In genomic region chr1:108646265-108646660, GRCh38 we compare ENCODE assay signal across 9 cellular contexts. TPM values are rescaled to one million over a fixed set of nuclear protein-coding genes. Genes with fewer than 3 reads are reported as not detected.
A peak's percentile ranks its signal among the peaks of the same experiment; 100 is the strongest.
DNase-seq lines count a peak whose midpoint lies in the region; ATAC-seq and TF ChIP-seq lines count a peak whose summit lies in the region.
"Had no signal": no experiment of that assay in that cellular context is flagged by ENCODE, and none has a peak within 500 bp of the region (broad histone marks: within the 10 kb centered on the region; RNA-seq: fewer than 3 reads in every experiment).

No MANE protein-coding gene starts in this region.

- peak overlapping the region; percentile 95 to 100 (median 98) for H3K27ac Mint-ChIP-seq in naive thymus-derived CD4-positive, alpha-beta T cell

- peak overlapping the region; percentile 70 to 88 (median 82) for H3K4me3 Mint-ChIP-seq in naive thymus-derived CD4-positive, alpha-beta T cell

- H3K27ac ChIP-seq in A673 (ENCODE audit: low read depth, low read length, poor library complexity, severe bottlenecking) (peak overlapping the region; percentile 74), dorsolateral prefrontal cortex (peak overlapping the region in 52 of 59 donors; percentile 10 to 87 (median 63)), SJCRH30 (no peak overlapping the region)
- peak overlapping the region; percentile 71 for H3K27ac ChIP-seq in naive thymus-derived CD4-positive, alpha-beta T cell (ENCODE audit: low read depth, low read length)
- H3K27ac ChIP-seq: C4-2B had no signal

- ATAC-seq in naive thymus-derived CD4-positive, alpha-beta T cell, result no peak

- H3K27me3 ChIP-seq in A673 (replicated peaks; ENCODE audit: insufficient read depth, low read depth, low read length, poor library complexity) (no peaks in the 10 kb centered on the region), dorsolateral prefrontal cortex (no peaks in the 10 kb centered on the region), SJCRH30 (no peaks in the 10 kb centered on the region; the same call in 1 of the 2 replicates)
- no peaks in the 10 kb centered on the region for H3K27me3 ChIP-seq in naive thymus-derived CD4-positive, alpha-beta T cell (ENCODE audit: control insufficient read depth in 2 of 2, insufficient read depth in 2 of 2, low read length in 2 of 2)

- H3K4me1 ChIP-seq in A673 (ENCODE audit: insufficient read depth, low read length, poor library complexity, severe bottlenecking) (peaks cover 8% of the 10 kb centered on the region), SJCRH30 (no peaks in the 10 kb centered on the region)
- peaks cover 49 to 52% of the 10 kb centered on the region in 2 donors for H3K4me1 ChIP-seq in naive thymus-derived CD4-positive, alpha-beta T cell (ENCODE audit: control insufficient read depth in 2 of 2, insufficient read depth in 2 of 2, low read length in 2 of 2)

- CTCF ChIA-PET in A673 (lab: Charles Lee), result no interaction called here
- CTCF ChIA-PET in naive thymus-derived CD4-positive, alpha-beta T cell (lab: Charles Lee), result interaction anchor here (1.9 to 5.8 kb wide), 4 partner anchors 15 to 136 kb away, joined by 8 to 64 read pairs (median 34); partner anchors contain the start of genes EEIG2, HENMT1 and PRPF38B

- no peak for TF ChIP-seq POLR2A in NB4 (IDR thresholded peaks at IDR 0.05; ENCODE audit: extremely low read depth, insufficient read length)

- DNase-seq in A673 (ENCODE audit: low spot score) (no peak), NB4 (ENCODE audit: low read depth) (no peak), dorsolateral prefrontal cortex (peak in 1 of 10 donors; percentile 24), SJCRH30 (no peak), HuH-7 (ENCODE audit: low spot score) (no peak), NCI-H226 (no peak)
- no peak for DNase-seq in naive thymus-derived CD4-positive, alpha-beta T cell
- DNase-seq in stimulated activated CD8-positive, alpha-beta memory T cell treated with anti-CD3 and anti-CD28 coated beads, Interleukin-4, amount 100 ng/mL, for 48 hours, result no peak

- H3K4me3 ChIP-seq in A673 (ENCODE audit: low read depth, low read length, poor library complexity, severe bottlenecking), result no peak overlapping the region
- peak overlapping the region; percentile 17 for H3K4me3 ChIP-seq in NB4 (ENCODE audit: low read depth, low read length)
- H3K4me3 ChIP-seq in dorsolateral prefrontal cortex, result no peak overlapping the region
- peak overlapping the region; percentile 36 for H3K4me3 ChIP-seq in naive thymus-derived CD4-positive, alpha-beta T cell (ENCODE audit: low read length)
- H3K4me3 ChIP-seq in SJCRH30, result no peak overlapping the region

- intact Hi-C loops in A673 (cut with micrococcal nuclease; ENCODE audit: unreplicated experiment), result loop anchor here (10.0 kb wide), 1 partner anchor 861 kb away; no protein-coding TSS in a partner anchor
- intact Hi-C loops in dorsolateral prefrontal cortex (cut with DNase I), result no loop called here
- intact Hi-C loops in naive thymus-derived CD4-positive, alpha-beta T cell (cut with micrococcal nuclease), result loop anchor here (1.0 to 10.0 kb wide), 8 partner anchors 46 to 1689 kb away; partner anchors contain the start of genes PRPF38B (in 1 of the 2), RBM15 (in 1 of the 2), SARS1 (in 1 of the 2) and SLC25A24 (in 1 of the 2)

- no peak for TF ChIP-seq CTCF in A673 (conservative IDR thresholded peaks at IDR 0.05; ENCODE audit: low read depth, low read length)
- no peak for TF ChIP-seq CTCF in NB4 (IDR thresholded peaks at IDR 0.05; ENCODE audit: low read depth, low read length)
- no peak for TF ChIP-seq CTCF in dorsolateral prefrontal cortex (IDR thresholded peaks at IDR 0.05 in 54 of 56, conservative IDR thresholded peaks at IDR 0.05 in 2 of 56; ENCODE audit: low read depth in 1 of 56, partially characterized antibody in 56 of 56)

- POLR2A ChIA-PET in A673 (lab: Charles Lee; ENCODE audit: low non-redundant PET), result no interaction called here
- POLR2A ChIA-PET in naive thymus-derived CD4-positive, alpha-beta T cell (lab: Charles Lee), result interaction anchor here (0.6 to 6.1 kb wide), 12 partner anchors 10 to 567 kb away, joined by 3 to 236 read pairs (median 9); partner anchors contain the start of genes CLCC1, EEIG2, HENMT1 and PRPF38B

- BruUV-seq in A673 (replicated peaks; lab: Mats Ljungman, UMichigan), result no TSS peak

- peaks cover 47 to 67% (median 63%) of the 10 kb centered on the region in 7 donors for H3K4me1 Mint-ChIP-seq in naive thymus-derived CD4-positive, alpha-beta T cell

- H3K9me3 ChIP-seq in A673 (ENCODE audit: low read depth, low read length, poor library complexity, severe bottlenecking) (no peaks in the 10 kb centered on the region), SJCRH30 (replicated peaks) (no peaks in the 10 kb centered on the region)
- peaks cover 0 to 3% (median 0%) of the 10 kb centered on the region in 3 experiments for H3K9me3 ChIP-seq in naive thymus-derived CD4-positive, alpha-beta T cell (ENCODE audit: control insufficient read depth in 2 of 3, low read length in 3 of 3)

- peaks cover 0 to 19% (median 4%) of the 10 kb centered on the region in 11 donors for H3K9me3 Mint-ChIP-seq in naive thymus-derived CD4-positive, alpha-beta T cell

- H3K36me3 ChIP-seq in A673 (ENCODE audit: insufficient read depth, low read length, poor library complexity, severe bottlenecking) (no peaks in the 10 kb centered on the region), SJCRH30 (no peaks in the 10 kb centered on the region)
- H3K36me3 ChIP-seq in naive thymus-derived CD4-positive, alpha-beta T cell (ENCODE audit: control insufficient read depth in 2 of 3, insufficient read depth in 3 of 3, low read length in 3 of 3), result peaks cover 0 to 12% (median 4%) of the 10 kb centered on the region in 3 experiments

- peaks cover 5 to 53% (median 39%) of the 10 kb centered on the region in 5 donors for H3K36me3 Mint-ChIP-seq in naive thymus-derived CD4-positive, alpha-beta T cell

- no peaks in the 10 kb centered on the region for H3K27me3 Mint-ChIP-seq in naive thymus-derived CD4-positive, alpha-beta T cell

RNA-seq across cellular contexts. Expression of gene HENMT1, which starts 14.6 kb away (rescaled TPM):
- total RNA-seq in A673 (2021) (9.5 and 11.0 TPM in 2 replicates), dorsolateral prefrontal cortex (10 to 100 TPM in 104 of 120 experiments, 1 to 10 TPM in 16; 6.1 to 22.0 (median 14.4) TPM)
- total RNA-seq in naive thymus-derived CD4-positive, alpha-beta T cell, result 10 to 100 TPM in 4 of 5 experiments, 1 to 10 TPM in 1; 5.8 to 17.3 (median 13.5) TPM
- polyA plus RNA-seq in naive thymus-derived CD4-positive, alpha-beta T cell, result 10 to 100 TPM; 16.5 to 22.2 TPM
- total RNA-seq in SJCRH30 (2014; rRNA removed; shearing (Covaris generic)), result not detected in 2 replicates

RNA-seq across cellular contexts. Expression of gene PRPF38B, which starts 45.8 kb away (rescaled TPM):
- total RNA-seq in A673 (2021) (49.3 and 59.5 TPM in 2 replicates), dorsolateral prefrontal cortex (10 to 100 TPM; 22.4 to 46.1 (median 32.8) TPM)
- total RNA-seq in naive thymus-derived CD4-positive, alpha-beta T cell, result 100 to 1,000 TPM in 4 of 5 experiments, 10 to 100 TPM in 1; 85.5 to 136 (median 118) TPM
- polyA plus RNA-seq in naive thymus-derived CD4-positive, alpha-beta T cell, result 10 to 100 TPM; 21.6 to 22.2 TPM
- total RNA-seq in SJCRH30 (2014; rRNA removed; shearing (Covaris generic)), result 30.9 and 43.5 TPM in 2 replicates

Comparison
In these comparisons a context has a peak if more than half of its experiments do, and no peak if none do; other contexts are left out.
1. H3K4me3 ChIP-seq: peak in NB4 (single experiment) and naive thymus-derived CD4-positive, alpha-beta T cell (single experiment); none in A673 (single experiment), dorsolateral prefrontal cortex (0 of 59) and SJCRH30 (single experiment).
2. intact Hi-C loops: an anchor here in A673 (10.0 kb wide) and naive thymus-derived CD4-positive, alpha-beta T cell (1.0 to 10.0 kb wide); none called in dorsolateral prefrontal cortex.